Comparison of ENCODE assay signal across 18 cellular contexts in the genomic region with DNA sequence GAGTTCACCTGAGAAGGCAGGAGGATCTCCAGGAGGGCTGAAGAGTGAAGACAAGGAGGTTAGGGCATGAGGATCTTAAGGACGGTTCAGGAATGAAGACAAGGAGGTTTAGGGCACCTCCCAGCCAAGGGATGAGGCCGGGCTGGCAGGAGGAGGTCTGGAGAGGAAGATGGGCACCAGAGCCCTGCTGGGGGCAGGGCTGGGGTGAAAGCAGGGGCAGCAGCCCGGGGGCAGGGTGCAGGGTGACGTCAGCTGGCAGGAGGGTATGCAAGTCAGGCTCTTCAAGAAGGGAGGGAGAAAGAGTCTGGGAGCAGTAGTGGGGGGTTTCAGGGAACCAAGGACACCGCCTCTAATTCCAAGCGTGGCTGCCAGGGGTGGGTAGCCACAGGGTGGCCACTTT.
DNase-seq lines count a peak whose midpoint lies in the region; TF ChIP-seq lines count a peak whose summit lies in the region.
"Had no signal": no experiment of that assay in that cellular context is flagged by ENCODE, and none has a peak within 500 bp of the region (broad histone marks: within the 10 kb centered on the region; RNA-seq: fewer than 3 reads in every experiment).

No MANE protein-coding gene starts in this region.

- H3K79me1 ChIP-seq in mesendoderm (ENCODE audit: low read length) = no peaks in the 10 kb centered on the region

- H3K36me3 Mint-ChIP-seq in brain = no peaks in the 10 kb centered on the region
- no peaks in the 10 kb centered on the region for H3K36me3 Mint-ChIP-seq in activated CD4-positive, alpha-beta memory T cell treated with anti-CD3 and anti-CD28 coated beads, Interleukin-2, amount 10 ng/mL, durations not matched to agents 7 days and 5 days (ENCODE audit: low read depth)
- H3K36me3 Mint-ChIP-seq: CD14-positive monocyte had no signal

- intact Hi-C loops in prostate gland (cut with DNase I) = no loop called here

- H2AK5ac ChIP-seq in mesendoderm (ENCODE audit: low read length) = peak overlapping the region; percentile 96

- H3K4me2 ChIP-seq in mesendoderm (ENCODE audit: low read length) = no peak overlapping the region
- H3K4me2 ChIP-seq: KMS-11 had no signal

- H2BK5ac ChIP-seq in mesendoderm (ENCODE audit: low read length) = peak overlapping the region; percentile 85

- H3K4me1 ChIP-seq in HEK293 (ENCODE audit: control insufficient read depth, insufficient read depth, low read length) = peaks cover 11% of the 10 kb centered on the region
- H3K4me1 ChIP-seq in mesendoderm (ENCODE audit: control insufficient read depth, low read depth, low read length) = peaks cover 23% of the 10 kb centered on the region
- peaks cover 4% of the 10 kb centered on the region for H3K4me1 ChIP-seq in prostate gland (replicated peaks)
- H3K4me1 ChIP-seq: Peyer's patch had no signal

- WGBS in mesendoderm (ENCODE audit: extremely low coverage, insufficient coverage, low lambda C conversion rate) = no CpG with 5 or more reads among the region's 6 CpGs
- 76% methylated on average over 6 of the region's 6 CpGs for WGBS in prostate gland

- H2BK120ac ChIP-seq in mesendoderm (ENCODE audit: low read depth, low read length) = peak overlapping the region; percentile 56

- H3K4me1 Mint-ChIP-seq in brain = peaks cover 28% of the 10 kb centered on the region
- no peaks in the 10 kb centered on the region for H3K4me1 Mint-ChIP-seq in activated CD4-positive, alpha-beta memory T cell treated with anti-CD3 and anti-CD28 coated beads, Interleukin-2, amount 10 ng/mL, durations not matched to agents 7 days and 5 days
- H3K4me1 Mint-ChIP-seq: CD14-positive monocyte had no signal

- H3K27me3 ChIP-seq in mesendoderm (ENCODE audit: insufficient read depth, low read length, poor library complexity) (no peaks in the 10 kb centered on the region), prostate gland (replicated peaks; ENCODE audit: insufficient read depth) (no peaks in the 10 kb centered on the region)
- H3K27me3 ChIP-seq: MG63, Peyer's patch had no signal

- no peaks in the 10 kb centered on the region for H3K27me3 Mint-ChIP-seq in brain
- H3K27me3 Mint-ChIP-seq in activated CD4-positive, alpha-beta memory T cell treated with anti-CD3 and anti-CD28 coated beads, Interleukin-2, amount 10 ng/mL, durations not matched to agents 7 days and 5 days = no peaks in the 10 kb centered on the region

- H3K9me3 ChIP-seq in HEK293 (ENCODE audit: control insufficient read depth, insufficient read depth, low read depth, low read length) = no peaks in the 10 kb centered on the region
- no peaks in the 10 kb centered on the region for H3K9me3 ChIP-seq in prostate gland
- H3K9me3 ChIP-seq: MG63, Peyer's patch had no signal

- H4K8ac ChIP-seq in mesendoderm (ENCODE audit: low read depth, low read length) = no peak overlapping the region

- peak overlapping the region; percentile 45 for H2BK15ac ChIP-seq in mesendoderm (replicated peaks; ENCODE audit: low read depth)

- H3K56ac ChIP-seq in mesendoderm (ENCODE audit: low read length) = peak overlapping the region; percentile 76

- DNase-seq in mesendoderm (no peak), prostate gland (ENCODE audit: low spot score) (no peak), NCI-H2029 treated with DMSO at 0.1 percent for 48 hours (lab: John Stamatoyannopoulos, UW) (no peak)
- no peak for DNase-seq in activated CD4-positive, alpha-beta memory T cell treated with anti-CD3 and anti-CD28 coated beads, Interleukin-2, amount 10 ng/mL, durations not matched to agents 7 days and 5 days
- DNase-seq: ACHN, AML-193, DMS 273 treated with DMSO at 0.1 percent for 48 hours, MG63, NCI-H1092, NCI-H226, NCI-H524 treated with DMSO at 0.1 percent for 48 hours, Peyer's patch, SHP77 had no signal

- H3K9me3 Mint-ChIP-seq in brain = peaks cover 0 to 13% (median 0%) of the 10 kb centered on the region in 5 experiments
- H3K9me3 Mint-ChIP-seq in activated CD4-positive, alpha-beta memory T cell treated with anti-CD3 and anti-CD28 coated beads, Interleukin-2, amount 10 ng/mL, durations not matched to agents 7 days and 5 days = peaks cover 10% of the 10 kb centered on the region

- POLR2A ChIA-PET in HEK293 (lab: Yijun Ruan, JAX) = no interaction called here
- POLR2A ChIA-PET in activated CD4-positive, alpha-beta memory T cell treated with anti-CD3 and anti-CD28 coated beads, Interleukin-2, amount 10 ng/mL, durations not matched to agents 7 days and 5 days (lab: Charles Lee) = no interaction called here

- no peak for TF ChIP-seq POLR2A in prostate gland (IDR thresholded peaks at IDR 0.05)

- peak overlapping the region; percentile 88 for H3K18ac ChIP-seq in mesendoderm (ENCODE audit: low read length)

- CTCF ChIA-PET in HEK293 (lab: Yijun Ruan, JAX) = no interaction called here
- CTCF ChIA-PET in activated CD4-positive, alpha-beta memory T cell treated with anti-CD3 and anti-CD28 coated beads, Interleukin-2, amount 10 ng/mL, durations not matched to agents 7 days and 5 days (lab: Charles Lee) = no interaction called here

- H4K5ac ChIP-seq in mesendoderm (ENCODE audit: low read length) = no peak overlapping the region

- peak overlapping the region in 1 of 5 experiments; percentile 16 for H3K4me3 Mint-ChIP-seq in brain
- no peak overlapping the region for H3K4me3 Mint-ChIP-seq in activated CD4-positive, alpha-beta memory T cell treated with anti-CD3 and anti-CD28 coated beads, Interleukin-2, amount 10 ng/mL, durations not matched to agents 7 days and 5 days
- H3K4me3 Mint-ChIP-seq: CD14-positive monocyte had no signal

- H3K4ac ChIP-seq in mesendoderm (ENCODE audit: low read depth, low read length) = peak overlapping the region; percentile 65

- H3K27ac Mint-ChIP-seq in brain = peak overlapping the region in 3 of 5 experiments; percentile 53 to 86 (median 82)
- no peak overlapping the region for H3K27ac Mint-ChIP-seq in activated CD4-positive, alpha-beta memory T cell treated with anti-CD3 and anti-CD28 coated beads, Interleukin-2, amount 10 ng/mL, durations not matched to agents 7 days and 5 days

- no peaks in the 10 kb centered on the region for H3K36me3 ChIP-seq in HEK293 (ENCODE audit: control insufficient read depth in 2 of 2, insufficient read depth in 1 of 2, low read length in 2 of 2)
- no peaks in the 10 kb centered on the region for H3K36me3 ChIP-seq in mesendoderm (ENCODE audit: control insufficient read depth, insufficient read depth, low read length)
- H3K36me3 ChIP-seq in prostate gland = no peaks in the 10 kb centered on the region
- H3K36me3 ChIP-seq: MG63, Peyer's patch had no signal

- H3K23ac ChIP-seq in mesendoderm (ENCODE audit: low read length) = peak overlapping the region; percentile 31

- no peak overlapping the region for H3K9ac ChIP-seq in mesendoderm (ENCODE audit: low read length)
- H3K9ac ChIP-seq: KMS-11 had no signal

- TF ChIP-seq CTCF in HEK293 (tag by site-specific recombination; IDR thresholded peaks at IDR 0.05) = no peak
- TF ChIP-seq CTCF in brain (conservative IDR thresholded peaks at IDR 0.05) = no peak
- no peak for TF ChIP-seq CTCF in prostate gland (IDR thresholded peaks at IDR 0.05)

- H3K27ac ChIP-seq in HEK293 (ENCODE audit: extremely low read depth, low read depth, low read length) (no peak overlapping the region), mesendoderm (ENCODE audit: low read depth, low read length) (no peak overlapping the region), temporal lobe (ENCODE audit: low read depth, low read length) (peak overlapping the region; percentile 69), prostate gland (no peak overlapping the region)
- H3K27ac ChIP-seq: KMS-11, Peyer's patch had no signal

- no peaks in the 10 kb centered on the region for H3K79me2 ChIP-seq in mesendoderm (ENCODE audit: control insufficient read depth, insufficient read depth, low read length)

- H3K4me3 ChIP-seq in HEK293 (ENCODE audit: low read depth, low read length) (no peak overlapping the region), mesendoderm (ENCODE audit: low read length) (no peak overlapping the region), prostate gland (no peak overlapping the region)
- H3K4me3 ChIP-seq: MG63, Peyer's patch had no signal

TF ChIP-seq in HEK293, 187 proteins besides CTCF, POLR2A, EP300 and RAD21 (continues in another document):
- TF ChIP-seq ZBTB20 (tag by site-specific recombination; IDR thresholded peaks at IDR 0.05) (no peak), ZNF140 (tag by site-specific recombination; IDR thresholded peaks at IDR 0.05) (no peak), KLF9 (tag by site-specific recombination; IDR thresholded peaks at IDR 0.05; ENCODE audit: low read depth) (no peak), GLIS2 (tag by site-specific recombination; IDR thresholded peaks at IDR 0.05) (peak; percentile 47; the same call in 1 of the 2 replicates)
- TF ChIP-seq, protein P1, sequence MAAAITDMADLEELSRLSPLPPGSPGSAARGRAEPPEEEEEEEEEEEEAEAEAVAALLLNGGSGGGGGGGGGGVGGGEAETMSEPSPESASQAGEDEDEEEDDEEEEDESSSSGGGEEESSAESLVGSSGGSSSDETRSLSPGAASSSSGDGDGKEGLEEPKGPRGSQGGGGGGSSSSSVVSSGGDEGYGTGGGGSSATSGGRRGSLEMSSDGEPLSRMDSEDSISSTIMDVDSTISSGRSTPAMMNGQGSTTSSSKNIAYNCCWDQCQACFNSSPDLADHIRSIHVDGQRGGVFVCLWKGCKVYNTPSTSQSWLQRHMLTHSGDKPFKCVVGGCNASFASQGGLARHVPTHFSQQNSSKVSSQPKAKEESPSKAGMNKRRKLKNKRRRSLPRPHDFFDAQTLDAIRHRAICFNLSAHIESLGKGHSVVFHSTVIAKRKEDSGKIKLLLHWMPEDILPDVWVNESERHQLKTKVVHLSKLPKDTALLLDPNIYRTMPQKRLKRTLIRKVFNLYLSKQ (tag by site-specific recombination; IDR thresholded peaks at IDR 0.05; ENCODE audit: borderline replicate concordance) = no peak
- TF ChIP-seq, protein P2, sequence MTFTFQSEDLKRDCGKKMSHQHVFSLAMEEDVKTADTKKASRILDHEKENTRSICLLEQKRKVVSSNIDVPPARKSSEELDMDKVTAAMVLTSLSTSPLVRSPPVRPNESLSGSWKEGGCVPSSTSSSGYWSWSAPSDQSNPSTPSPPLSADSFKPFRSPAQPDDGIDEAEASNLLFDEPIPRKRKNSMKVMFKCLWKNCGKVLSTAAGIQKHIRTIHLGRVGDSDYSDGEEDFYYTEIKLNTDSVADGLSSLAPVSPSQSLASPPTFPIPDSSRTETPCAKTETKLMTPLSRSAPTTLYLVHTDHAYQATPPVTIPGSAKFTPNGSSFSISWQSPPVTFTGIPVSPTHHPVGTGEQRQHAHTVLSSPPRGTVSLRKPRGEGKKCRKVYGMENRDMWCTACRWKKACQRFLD (tag by site-specific recombination; IDR thresholded peaks at IDR 0.05) = no peak
